ENCODE assay signal across 24 cellular contexts in the genomic region with DNA sequence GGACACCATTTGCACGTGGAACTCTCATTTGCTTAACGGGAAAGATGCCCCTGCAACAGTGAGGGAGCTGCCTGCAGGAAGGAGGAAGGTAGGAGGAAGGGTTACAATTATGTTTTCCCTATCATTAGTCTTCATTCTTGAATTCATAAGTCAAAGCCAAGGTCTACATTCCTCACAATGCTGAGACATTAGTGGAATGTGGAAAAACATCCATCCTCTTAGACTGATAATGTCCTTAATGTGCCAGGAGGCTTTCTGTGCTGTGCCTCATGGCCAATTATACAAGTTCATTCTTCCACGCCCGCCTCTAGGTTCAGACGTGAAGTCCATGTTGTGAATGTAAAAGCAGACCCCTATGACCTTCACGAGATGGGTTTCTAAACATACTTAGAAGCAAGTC.
A peak's percentile ranks its signal among the peaks of the same experiment; 100 is the strongest.
DNase-seq lines count a peak whose midpoint lies in the region; ATAC-seq, FAIRE-seq and TF ChIP-seq lines count a peak whose summit lies in the region.
"Had no signal": no experiment of that assay in that cellular context is flagged by ENCODE, and none has a peak within 500 bp of the region (broad histone marks: within the 10 kb centered on the region; RNA-seq: fewer than 3 reads in every experiment).

No MANE protein-coding gene starts in this region.

- 36% methylated on average over 6 of the region's 6 CpGs for WGBS in right cardiac atrium

- POLR2A ChIA-PET in BJ (lab: Charles Lee) = no interaction called here

- H3K27me3 ChIP-seq in BJ (ENCODE audit: control insufficient read depth, insufficient read depth, low read length) (no peaks in the 10 kb centered on the region), brain microvascular endothelial cell (replicated peaks) (no peaks in the 10 kb centered on the region), right cardiac atrium (ENCODE audit: control insufficient read depth, insufficient read depth) (no peaks in the 10 kb centered on the region)
- H3K27me3 ChIP-seq: cardiac muscle cell had no signal

- H3K9me3 ChIP-seq in right cardiac atrium (ENCODE audit: control insufficient read depth, low read length) = no peaks in the 10 kb centered on the region

- H3K4me3 ChIP-seq in BJ (ENCODE audit: low read depth, low read length) (no peak overlapping the region), brain microvascular endothelial cell (ENCODE audit: low read depth, low read length) (no peak overlapping the region), right cardiac atrium (ENCODE audit: low read length) (no peak overlapping the region)
- H3K4me3 ChIP-seq: cardiac muscle cell had no signal

- H3K4me1 ChIP-seq in right cardiac atrium (ENCODE audit: control insufficient read depth, insufficient read depth, low read length) = no peaks in the 10 kb centered on the region
- H3K4me1 ChIP-seq: parathyroid adenoma had no signal

- no peaks in the 10 kb centered on the region for H3K36me3 Mint-ChIP-seq in activated T-helper 1 cell treated with anti-CD3 and anti-CD28 coated beads, Interleukin-12 subunit alpha, Interleukin-12 subunit beta, Interleukin-2, Interleukin-4 antibody, amounts not matched to agents 30 ng/mL and 10 ng/mL and 1 ng/mL, durations not matched to agents 14 hours and 24 hours and 36 hours (ENCODE audit: low read depth)
- H3K36me3 Mint-ChIP-seq: naive thymus-derived CD8-positive, alpha-beta T cell; stimulated activated effector memory CD8-positive, alpha-beta T cell treated with anti-CD3 and anti-CD28 coated beads, Interleukin-12 subunit alpha, Interleukin-12 subunit beta, amount 100 ng/mL, for 72 hours had no signal

- H3K27me3 Mint-ChIP-seq in activated T-helper 1 cell treated with anti-CD3 and anti-CD28 coated beads, Interleukin-12 subunit alpha, Interleukin-12 subunit beta, Interleukin-2, Interleukin-4 antibody, amounts not matched to agents 30 ng/mL and 10 ng/mL and 1 ng/mL, durations not matched to agents 14 hours and 24 hours and 36 hours (ENCODE audit: insufficient read depth) = no peaks in the 10 kb centered on the region
- H3K27me3 Mint-ChIP-seq: activated naive CD8-positive, alpha-beta T cell treated with anti-CD3 and anti-CD28 coated beads, Interleukin-2, amount 50 U/mL, for 24 hours; CD4-positive, alpha-beta T cell had no signal

- TF ChIP-seq CTCF in BJ (IDR thresholded peaks at IDR 0.05; ENCODE audit: insufficient read depth, low read depth, low read length) (no peak), brain microvascular endothelial cell (IDR thresholded peaks at IDR 0.05; ENCODE audit: low read depth, low read length, missing control alignments) (no peak)

- H3K27ac ChIP-seq in brain microvascular endothelial cell = no peak overlapping the region
- H3K27ac ChIP-seq in right cardiac atrium (ENCODE audit: low read length) = no peak overlapping the region
- H3K27ac ChIP-seq: cardiac muscle cell, parathyroid adenoma had no signal

- in situ Hi-C loops in brain microvascular endothelial cell (cut with HindIII; ENCODE audit: low pct_ligation_motif_present, low sequenced_read_pairs) = no loop called here

- DNase-seq in BJ (ENCODE audit: low read depth) = peak; percentile 23
- DNase-seq in HTR-8/SVneo (ENCODE audit: insufficient read length, low spot score) = peak; percentile 4
- peak; percentile 38 for DNase-seq in brain microvascular endothelial cell
- peak; percentile 2 for DNase-seq in kidney tubule cell (ENCODE audit: low spot score)
- DNase-seq in right cardiac atrium = no peak
- DNase-seq in ureter (ENCODE audit: low spot score) = no peak
- no peak for DNase-seq in activated T-helper 1 cell treated with anti-CD3 and anti-CD28 coated beads, Interleukin-12 subunit alpha, Interleukin-12 subunit beta, Interleukin-2, Interleukin-4 antibody, amounts not matched to agents 30 ng/mL and 10 ng/mL and 1 ng/mL, durations not matched to agents 14 hours and 24 hours and 36 hours (ENCODE audit: low spot score)
- DNase-seq: activated CD4-positive, alpha-beta T cell treated with anti-CD3 and anti-CD28 coated beads for 48 hours; activated naive CD8-positive, alpha-beta T cell treated with anti-CD3 and anti-CD28 coated beads, Interleukin-2, amount 50 U/mL, for 24 hours; CD4-positive, alpha-beta T cell; DMS153; Kasumi-1; left cardiac atrium; mesendoderm; naive thymus-derived CD8-positive, alpha-beta T cell; NCI-H1105 treated with DMSO at 0.1 percent for 48 hours; NCI-H526; SHP77 had no signal

- no peaks in the 10 kb centered on the region for H3K9me3 Mint-ChIP-seq in activated T-helper 1 cell treated with anti-CD3 and anti-CD28 coated beads, Interleukin-12 subunit alpha, Interleukin-12 subunit beta, Interleukin-2, Interleukin-4 antibody, amounts not matched to agents 30 ng/mL and 10 ng/mL and 1 ng/mL, durations not matched to agents 14 hours and 24 hours and 36 hours
- H3K9me3 Mint-ChIP-seq: activated T-helper 2 cell treated with anti-CD3 and anti-CD28 coated beads, Interferon-gamma antibody, Interleukin-2, Interleukin-4, amounts not matched to agents 10 μg/mL and 5 μg/mL and 100 μg/mL, durations not matched to agents 14 hours and 24 hours and 36 hours; CD4-positive, alpha-beta T cell; naive thymus-derived CD8-positive, alpha-beta T cell; stimulated activated effector memory CD8-positive, alpha-beta T cell treated with anti-CD3 and anti-CD28 coated beads, Interleukin-12 subunit alpha, Interleukin-12 subunit beta, amount 100 ng/mL, for 72 hours had no signal

- intact Hi-C loops in right cardiac atrium (cut with DNase I) = no loop called here
- intact Hi-C loops in activated T-helper 1 cell treated with anti-CD3 and anti-CD28 coated beads, Interleukin-12 subunit alpha, Interleukin-12 subunit beta, Interleukin-2, Interleukin-4 antibody, amounts not matched to agents 30 ng/mL and 10 ng/mL and 1 ng/mL, durations not matched to agents 14 hours and 24 hours and 36 hours (cut with micrococcal nuclease) = no loop called here

- H3K27ac Mint-ChIP-seq in activated T-helper 1 cell treated with anti-CD3 and anti-CD28 coated beads, Interleukin-12 subunit alpha, Interleukin-12 subunit beta, Interleukin-2, Interleukin-4 antibody, amounts not matched to agents 30 ng/mL and 10 ng/mL and 1 ng/mL, durations not matched to agents 14 hours and 24 hours and 36 hours = no peak overlapping the region
- H3K27ac Mint-ChIP-seq: activated naive CD8-positive, alpha-beta T cell treated with anti-CD3 and anti-CD28 coated beads, Interleukin-2, amount 50 U/mL, for 24 hours; activated T-helper 2 cell treated with anti-CD3 and anti-CD28 coated beads, Interferon-gamma antibody, Interleukin-2, Interleukin-4, amounts not matched to agents 10 μg/mL and 5 μg/mL and 100 μg/mL, durations not matched to agents 14 hours and 24 hours and 36 hours; CD4-positive, alpha-beta T cell; stimulated activated effector memory CD8-positive, alpha-beta T cell treated with anti-CD3 and anti-CD28 coated beads, Interleukin-12 subunit alpha, Interleukin-12 subunit beta, amount 100 ng/mL, for 72 hours had no signal

- H3K4me3 Mint-ChIP-seq in activated T-helper 1 cell treated with anti-CD3 and anti-CD28 coated beads, Interleukin-12 subunit alpha, Interleukin-12 subunit beta, Interleukin-2, Interleukin-4 antibody, amounts not matched to agents 30 ng/mL and 10 ng/mL and 1 ng/mL, durations not matched to agents 14 hours and 24 hours and 36 hours = no peak overlapping the region
- H3K4me3 Mint-ChIP-seq: activated naive CD8-positive, alpha-beta T cell treated with anti-CD3 and anti-CD28 coated beads, Interleukin-2, amount 50 U/mL, for 24 hours; CD4-positive, alpha-beta T cell; naive thymus-derived CD8-positive, alpha-beta T cell; stimulated activated effector memory CD8-positive, alpha-beta T cell treated with anti-CD3 and anti-CD28 coated beads, Interleukin-12 subunit alpha, Interleukin-12 subunit beta, amount 100 ng/mL, for 72 hours had no signal

- ATAC-seq in right cardiac atrium (no peak), HG03097 (IDR thresholded peaks at IDR 0.05; ENCODE audit: low FRiP score, unreplicated experiment) (no peak)
- ATAC-seq: activated naive CD8-positive, alpha-beta T cell treated with anti-CD3 and anti-CD28 coated beads, Interleukin-2, amount 50 U/mL, for 24 hours; naive thymus-derived CD8-positive, alpha-beta T cell; sciatic nerve; stimulated activated effector memory CD8-positive, alpha-beta T cell treated with anti-CD3 and anti-CD28 coated beads, Interleukin-12 subunit alpha, Interleukin-12 subunit beta, amount 100 ng/mL, for 72 hours had no signal

- H3K36me3 ChIP-seq in BJ (ENCODE audit: control insufficient read depth, insufficient read depth, low read length) (no peaks in the 10 kb centered on the region), brain microvascular endothelial cell (replicated peaks) (no peaks in the 10 kb centered on the region)
- H3K36me3 ChIP-seq: cardiac muscle cell had no signal

- CTCF ChIA-PET in BJ (lab: Yijun Ruan, JAX) = interaction anchor here (0.5 kb wide), 1 partner anchor 23 kb away, joined by 3 read pairs; no protein-coding TSS in a partner anchor

- no peaks in the 10 kb centered on the region for H3K4me1 Mint-ChIP-seq in activated T-helper 1 cell treated with anti-CD3 and anti-CD28 coated beads, Interleukin-12 subunit alpha, Interleukin-12 subunit beta, Interleukin-2, Interleukin-4 antibody, amounts not matched to agents 30 ng/mL and 10 ng/mL and 1 ng/mL, durations not matched to agents 14 hours and 24 hours and 36 hours (ENCODE audit: low read depth)
- H3K4me1 Mint-ChIP-seq: activated naive CD8-positive, alpha-beta T cell treated with anti-CD3 and anti-CD28 coated beads, Interleukin-2, amount 50 U/mL, for 24 hours; naive thymus-derived CD8-positive, alpha-beta T cell; stimulated activated effector memory CD8-positive, alpha-beta T cell treated with anti-CD3 and anti-CD28 coated beads, Interleukin-12 subunit alpha, Interleukin-12 subunit beta, amount 100 ng/mL, for 72 hours had no signal

- FAIRE-seq in HTR-8/SVneo (lab: Jason Lieb, UNC) = no peak

Comparison
In these comparisons a context has a peak if more than half of its experiments do, and no peak if none do; other contexts are left out.
1. DNase-seq: peak in BJ (single experiment), HTR-8/SVneo (single experiment), brain microvascular endothelial cell (single experiment) and kidney tubule cell (single experiment); none in right cardiac atrium (0 of 3), ureter (single experiment) and activated T-helper 1 cell treated with anti-CD3 and anti-CD28 coated beads, Interleukin-12 subunit alpha, Interleukin-12 subunit beta, Interleukin-2, Interleukin-4 antibody, amounts not matched to agents 30 ng/mL and 10 ng/mL and 1 ng/mL, durations not matched to agents 14 hours and 24 hours and 36 hours (single experiment).